In the genomic region with DNA sequence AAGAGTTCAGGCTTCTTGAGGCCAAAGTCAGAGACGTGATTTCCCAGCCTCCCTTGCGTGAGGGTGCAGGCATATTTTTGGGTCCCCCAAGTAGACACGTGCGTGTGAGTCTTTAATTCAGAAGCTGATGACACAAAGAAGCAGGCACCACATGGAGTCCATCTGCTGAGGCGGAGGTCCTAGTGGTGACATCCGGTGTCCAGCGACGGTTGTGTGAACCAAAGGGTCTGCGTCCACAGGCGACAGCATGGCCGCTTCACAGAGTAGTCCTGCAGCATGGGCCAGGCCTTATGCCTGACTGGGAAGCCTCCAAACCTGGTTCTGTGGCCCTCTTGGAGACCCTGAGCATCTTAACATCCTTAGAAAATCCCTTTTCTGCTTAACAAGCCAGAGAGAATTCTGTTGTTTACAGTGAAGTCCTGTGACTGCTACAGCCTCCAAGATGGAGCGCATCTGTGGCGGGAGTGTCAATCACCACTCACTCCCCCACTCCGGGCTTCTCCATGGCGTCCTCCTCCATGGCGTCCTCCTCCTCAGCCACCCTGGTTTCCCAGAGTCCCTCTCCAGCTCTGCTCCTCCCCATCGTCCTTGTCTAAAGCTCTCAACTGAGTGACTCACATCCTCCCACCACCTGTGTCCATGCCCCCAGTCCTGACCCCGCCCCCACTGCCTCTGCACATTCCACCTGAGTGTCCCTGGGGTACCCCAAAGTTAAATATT, we compare ENCODE assay signal across 20 cellular contexts.
"Had no signal": no experiment of that assay in that cellular context is flagged by ENCODE, and none has a peak within 500 bp of the region (broad histone marks: within the 10 kb centered on the region; RNA-seq: fewer than 3 reads in every experiment).

No MANE protein-coding gene starts in this region.

- DNase-seq: activated CD4-positive, alpha-beta T cell treated with anti-CD3 and anti-CD28 coated beads for 36 hours; activated CD4-positive, alpha-beta T cell treated with anti-CD3 and anti-CD28 coated beads, Interleukin-2, amount 50 U/mL, for 48 hours; activated naive CD4-positive, alpha-beta T cell treated with anti-CD3 and anti-CD28 coated beads for 36 hours; activated naive CD8-positive, alpha-beta T cell treated with anti-CD3 and anti-CD28 coated beads, Interleukin-2, amount 50 U/mL, for 24 hours; activated T-cell treated with anti-CD3 and anti-CD28 coated beads, Interleukin-2, amount 50 U/mL, for 24 hours; anterior cingulate cortex; foreskin keratinocyte; hippocampal formation; spleen; stimulated activated CD4-positive, alpha-beta T cell treated with anti-CD3 and anti-CD28 coated beads, Interleukin-4, amount 100 ng/mL, for 4 hours; stimulated activated naive CD8-positive, alpha-beta T cell treated with anti-CD3 and anti-CD28 coated beads, Interleukin-15, Interleukin-2, amounts not matched to agents 100 U/mL and 50 U/mL, for 24 hours; substantia nigra; SW 1271; tibial artery had no signal

- ATAC-seq: activated CD4-positive, alpha-beta T cell treated with anti-CD3 and anti-CD28 coated beads for 36 hours; activated naive CD8-positive, alpha-beta T cell treated with anti-CD3 and anti-CD28 coated beads, Interleukin-2, amount 50 U/mL, for 24 hours; foreskin keratinocyte; left lobe of liver; stimulated activated naive CD8-positive, alpha-beta T cell treated with anti-CD3 and anti-CD28 coated beads, Interleukin-15, Interleukin-2, amounts not matched to agents 100 U/mL and 50 U/mL, for 24 hours had no signal

- H3K79me2 ChIP-seq: parathyroid adenoma had no signal

- H3K9me3 ChIP-seq: neutrophil, spleen, tibial artery had no signal

- H3K36me3 Mint-ChIP-seq: brain had no signal

- H3K4me1 Mint-ChIP-seq: activated CD4-positive, alpha-beta T cell treated with anti-CD3 and anti-CD28 coated beads for 36 hours had no signal

- H3K4me1 ChIP-seq: foreskin keratinocyte, parathyroid adenoma, tibial artery had no signal

- H3K27ac ChIP-seq: dorsolateral prefrontal cortex, foreskin keratinocyte, neutrophil, parathyroid adenoma, spleen, tibial artery had no signal

- H3K27ac Mint-ChIP-seq: activated CD4-positive, alpha-beta T cell treated with anti-CD3 and anti-CD28 coated beads for 36 hours; activated naive CD4-positive, alpha-beta T cell treated with anti-CD3 and anti-CD28 coated beads for 36 hours; activated naive CD8-positive, alpha-beta T cell treated with anti-CD3 and anti-CD28 coated beads, Interleukin-2, amount 50 U/mL, for 24 hours; activated T-cell treated with anti-CD3 and anti-CD28 coated beads, Interleukin-2, amount 50 U/mL, for 24 hours; activated T-helper 2 cell treated with anti-CD3 and anti-CD28 coated beads, Interferon-gamma antibody, Interleukin-2, Interleukin-4, amounts not matched to agents 10 μg/mL and 5 μg/mL and 100 μg/mL, durations not matched to agents 14 hours and 24 hours and 36 hours; brain had no signal

- H3K36me3 ChIP-seq: neutrophil, tibial artery had no signal

- H3K9me3 Mint-ChIP-seq: activated naive CD4-positive, alpha-beta T cell treated with anti-CD3 and anti-CD28 coated beads for 36 hours; activated naive CD8-positive, alpha-beta T cell treated with anti-CD3 and anti-CD28 coated beads, Interleukin-2, amount 50 U/mL, for 24 hours; activated T-cell treated with anti-CD3 and anti-CD28 coated beads, Interleukin-2, amount 50 U/mL, for 24 hours; activated T-helper 2 cell treated with anti-CD3 and anti-CD28 coated beads, Interferon-gamma antibody, Interleukin-2, Interleukin-4, amounts not matched to agents 10 μg/mL and 5 μg/mL and 100 μg/mL, durations not matched to agents 14 hours and 24 hours and 36 hours had no signal

- H3K9ac ChIP-seq: parathyroid adenoma had no signal

- H3K4me3 Mint-ChIP-seq: activated CD4-positive, alpha-beta T cell treated with anti-CD3 and anti-CD28 coated beads for 36 hours; activated naive CD4-positive, alpha-beta T cell treated with anti-CD3 and anti-CD28 coated beads for 36 hours; activated naive CD8-positive, alpha-beta T cell treated with anti-CD3 and anti-CD28 coated beads, Interleukin-2, amount 50 U/mL, for 24 hours; activated T-cell treated with anti-CD3 and anti-CD28 coated beads, Interleukin-2, amount 50 U/mL, for 24 hours; brain had no signal

- H3K4me3 ChIP-seq: dorsolateral prefrontal cortex, spleen, tibial artery had no signal

- H2AFZ ChIP-seq: parathyroid adenoma had no signal
